ENCODE assay signal across 22 cellular contexts in the genomic region with DNA sequence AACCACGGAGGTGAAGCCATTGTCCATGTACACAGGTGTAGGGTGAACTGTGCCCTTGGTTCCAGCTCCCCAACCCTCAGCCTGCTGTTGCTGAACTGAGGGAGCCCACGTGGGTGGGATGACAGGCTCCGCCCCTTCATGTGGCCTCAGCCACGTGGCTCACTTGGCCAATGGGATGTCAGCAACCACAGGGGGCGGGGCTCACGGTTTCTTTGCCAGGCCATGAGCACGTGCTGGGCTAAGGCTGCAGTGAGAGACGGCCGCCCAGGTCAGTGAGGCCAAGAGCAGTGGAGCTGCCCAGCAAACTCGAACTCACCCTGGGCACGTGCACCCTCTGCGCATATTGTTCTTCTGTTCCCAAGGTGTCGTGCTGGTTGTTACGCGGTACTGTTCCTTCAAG.
"Had no signal": no experiment of that assay in that cellular context is flagged by ENCODE, and none has a peak within 500 bp of the region (broad histone marks: within the 10 kb centered on the region; RNA-seq: fewer than 3 reads in every experiment).

No MANE protein-coding gene starts in this region.

- FAIRE-seq: frontal cortex had no signal

- DNase-seq: effector CD4-positive, alpha-beta T cell; heart left ventricle; hypothalamus; islet precursor cell; mammary epithelial cell; naive thymus-derived CD4-positive, alpha-beta T cell; nephron progenitor cell; psoas muscle; retina; right lobe of liver; spleen; stimulated activated CD4-positive, alpha-beta T cell treated with anti-CD3 and anti-CD28 coated beads, Interleukin-15, amount 100 ng/mL, for 24 hours; stimulated activated CD4-positive, alpha-beta T cell treated with anti-CD3 and anti-CD28 coated beads, Interleukin-1b, Interleukin-23, amount 100 ng/mL, for 48 hours; stimulated activated CD4-positive, alpha-beta T cell treated with anti-CD3 and anti-CD28 coated beads, Interleukin-4, amount 100 ng/mL, for 4 hours; stimulated activated naive B cell treated with anti-CD40 and anti-IgM and Interleukin-4, amounts not matched to agents 10 μg/mL and 1 μg/mL and 100 μg/mL, for 72 hours; stimulated activated naive CD8-positive, alpha-beta T cell treated with anti-CD3 and anti-CD28 coated beads, Interleukin-15, amount 100 ng/mL, for 72 hours; transverse colon had no signal

- H3K9me3 ChIP-seq: neutrophil, psoas muscle, right lobe of liver, transverse colon had no signal

- ATAC-seq: left lobe of liver; psoas muscle; stimulated activated naive B cell treated with anti-CD40 and anti-IgM and Interleukin-4, amounts not matched to agents 10 μg/mL and 1 μg/mL and 100 μg/mL, for 72 hours; stimulated activated naive CD8-positive, alpha-beta T cell treated with anti-CD3 and anti-CD28 coated beads, Interleukin-15, amount 100 ng/mL, for 72 hours had no signal

- H3K27me3 ChIP-seq: neutrophil, right lobe of liver, transverse colon had no signal

- H3K4me1 ChIP-seq: heart left ventricle, psoas muscle, right lobe of liver, spleen, transverse colon had no signal

- H3K36me3 ChIP-seq: heart left ventricle, neutrophil, right lobe of liver, spleen, thoracic aorta, transverse colon had no signal

- H3K27ac ChIP-seq: coronary artery, heart left ventricle, neutrophil, psoas muscle, right lobe of liver, spleen, thoracic aorta, transverse colon had no signal

- H3K4me3 ChIP-seq: coronary artery, heart left ventricle, psoas muscle, right lobe of liver, spleen, thoracic aorta, transverse colon had no signal
